In genomic region chr14:24508155-24508554, GRCh38 we compare ENCODE assay signal across 28 cellular contexts.
A peak's percentile ranks its signal among the peaks of the same experiment; 100 is the strongest.
DNase-seq lines count a peak whose midpoint lies in the region; ATAC-seq lines count a peak whose summit lies in the region.
"Had no signal": no experiment of that assay in that cellular context is flagged by ENCODE, and none has a peak within 500 bp of the region (broad histone marks: within the 10 kb centered on the region; RNA-seq: fewer than 3 reads in every experiment).

TSS of gene CMA1 (minus strand) at chr14:24508265. CDS start at chr14:24508235, 30 bp downstream.

- H3K9me3 Mint-ChIP-seq in effector memory CD8-positive, alpha-beta T cell, result no peaks in the 10 kb centered on the region
- H3K9me3 Mint-ChIP-seq: type B pancreatic cell had no signal

- intact Hi-C loops in posterior cingulate gyrus (cut with DNase I), result no loop called here

- peaks cover 39 to 79% of the 10 kb centered on the region in 2 donors for H3K27me3 Mint-ChIP-seq in effector memory CD8-positive, alpha-beta T cell
- H3K27me3 Mint-ChIP-seq: type B pancreatic cell had no signal

- H3K27me3 ChIP-seq in BLaER1, result no peaks in the 10 kb centered on the region
- H3K27me3 ChIP-seq: adrenal gland, breast epithelium, esophagus muscularis mucosa, gastrocnemius medialis, pancreas had no signal

- no peaks in the 10 kb centered on the region for H3K36me3 Mint-ChIP-seq in effector memory CD8-positive, alpha-beta T cell (ENCODE audit: insufficient read depth)
- H3K36me3 Mint-ChIP-seq: type B pancreatic cell had no signal

- H3K4me1 ChIP-seq in BLaER1, result peaks cover 14% of the 10 kb centered on the region
- H3K4me1 ChIP-seq: A549, adrenal gland, breast epithelium, esophagus muscularis mucosa, gastrocnemius medialis, left ventricle myocardium inferior, pancreas had no signal

- no peak within 1 kb of the TSS for H3K9ac ChIP-seq in BLaER1

- no peak within 1 kb of the TSS for H3K27ac Mint-ChIP-seq in effector memory CD8-positive, alpha-beta T cell
- H3K27ac Mint-ChIP-seq: activated CD4-positive, alpha-beta T cell treated with anti-CD3 and anti-CD28 coated beads, Interleukin-2, amount 10 ng/mL, durations not matched to agents 24 days and 14 days; B cell; naive thymus-derived CD4-positive, alpha-beta T cell; type B pancreatic cell had no signal

- ATAC-seq in GM18868 (IDR thresholded peaks at IDR 0.05; ENCODE audit: unreplicated experiment), result peak; percentile 79
- ATAC-seq in GM21381 (IDR thresholded peaks at IDR 0.05; ENCODE audit: unreplicated experiment), result peak; percentile 72
- ATAC-seq in HG02938 (IDR thresholded peaks at IDR 0.05; ENCODE audit: unreplicated experiment), result peak; percentile 54
- ATAC-seq in HG02588 (IDR thresholded peaks at IDR 0.05; ENCODE audit: unreplicated experiment), result no peak
- ATAC-seq in HG03159 (IDR thresholded peaks at IDR 0.05; ENCODE audit: unreplicated experiment), result no peak
- no peak for ATAC-seq in effector memory CD8-positive, alpha-beta T cell (replicated peaks)
- ATAC-seq: A549; gastrocnemius medialis; naive thymus-derived CD4-positive, alpha-beta T cell; pancreas; sciatic nerve had no signal

- no peak within 1 kb of the TSS for H3K4me3 ChIP-seq in BLaER1
- H3K4me3 ChIP-seq: A549, adrenal gland, breast epithelium, esophagus muscularis mucosa, gastrocnemius medialis, left ventricle myocardium inferior, pancreas had no signal

- no peaks in the 10 kb centered on the region for H4K20me1 ChIP-seq in BLaER1

- no peaks in the 10 kb centered on the region for H3K4me1 Mint-ChIP-seq in effector memory CD8-positive, alpha-beta T cell (ENCODE audit: low read depth in 2 of 2)
- H3K4me1 Mint-ChIP-seq: B cell had no signal

- H3K4me2 ChIP-seq in BLaER1, result peak within 1 kb of the TSS; percentile 59
- H3K4me2 ChIP-seq: A549 had no signal

- no peaks in the 10 kb centered on the region for H3K9me3 ChIP-seq in BLaER1
- H3K9me3 ChIP-seq: A549, adrenal gland, breast epithelium, esophagus muscularis mucosa, gastrocnemius medialis, left ventricle myocardium inferior, pancreas had no signal

- no peaks in the 10 kb centered on the region for H3K36me3 ChIP-seq in BLaER1
- H3K36me3 ChIP-seq: adrenal gland, breast epithelium, esophagus muscularis mucosa, gastrocnemius medialis, left ventricle myocardium inferior, pancreas had no signal

- H3K27ac ChIP-seq in BLaER1, result no peak within 1 kb of the TSS
- H3K27ac ChIP-seq: A549, adrenal gland, breast epithelium, esophagus muscularis mucosa, gastrocnemius medialis, left ventricle myocardium inferior, pancreas, VCaP had no signal

- no peak for DNase-seq in posterior cingulate gyrus
- no peak for DNase-seq in effector memory CD8-positive, alpha-beta T cell
- DNase-seq: activated CD4-positive, alpha-beta T cell treated with anti-CD3 and anti-CD28 coated beads, Interleukin-2, amount 10 ng/mL, durations not matched to agents 24 days and 14 days; activated CD8-positive, alpha-beta memory T cell treated with anti-CD3 and anti-CD28 coated beads, Interleukin-2, amount 50 U/mL, for 4 hours; adrenal gland; COR-L47; DMS79 treated with DMSO at 0.1 percent for 48 hours; gastrocnemius medialis; hippocampal formation; left ventricle myocardium inferior; naive thymus-derived CD4-positive, alpha-beta T cell; NCI-H1417 treated with DMSO at 0.1 percent for 48 hours; NCI-H510A; pancreas; stimulated activated CD8-positive, alpha-beta memory T cell treated with anti-CD3 and anti-CD28 coated beads, Interleukin-4, amount 100 ng/mL, for 48 hours had no signal

- H3K4me3 Mint-ChIP-seq in effector memory CD8-positive, alpha-beta T cell, result no peak within 1 kb of the TSS
- H3K4me3 Mint-ChIP-seq: activated CD4-positive, alpha-beta T cell treated with anti-CD3 and anti-CD28 coated beads, Interleukin-2, amount 10 ng/mL, durations not matched to agents 24 days and 14 days; B cell; naive thymus-derived CD4-positive, alpha-beta T cell; type B pancreatic cell had no signal

Comparison
In these comparisons a context has a peak if more than half of its experiments do, and no peak if none do; other contexts are left out.
1. ATAC-seq: peak in GM18868 (single experiment), GM21381 (single experiment) and HG02938 (single experiment); none in HG02588 (single experiment), HG03159 (single experiment) and effector memory CD8-positive, alpha-beta T cell (single experiment).